Comparison of ENCODE assay signal across 26 cellular contexts in genomic region chr17:34826332-34826731, GRCh38.
DNase-seq lines count a peak whose midpoint lies in the region; ATAC-seq and TF ChIP-seq lines count a peak whose summit lies in the region.
"Had no signal": no experiment of that assay in that cellular context is flagged by ENCODE, and none has a peak within 500 bp of the region (broad histone marks: within the 10 kb centered on the region; RNA-seq: fewer than 3 reads in every experiment).

No MANE protein-coding gene starts in this region.

- H3K9me3 Mint-ChIP-seq in activated naive CD8-positive, alpha-beta T cell treated with anti-CD3 and anti-CD28 coated beads, Interleukin-2, amount 50 U/mL, for 24 hours, result no peaks in the 10 kb centered on the region
- H3K9me3 Mint-ChIP-seq: activated CD4-positive, alpha-beta memory T cell treated with anti-CD3 and anti-CD28 coated beads for 36 hours; CD14-positive monocyte had no signal

- H3K9me2 ChIP-seq in HCT116 (ENCODE audit: insufficient read depth), result no peaks in the 10 kb centered on the region

- CTCF ChIA-PET in HCT116 (lab: Charles Lee), result no interaction called here

- TF ChIP-seq RAD21 in HCT116 (IDR thresholded peaks at IDR 0.05; ENCODE audit: low read depth), result no peak

- no peaks in the 10 kb centered on the region for H3K27me3 ChIP-seq in BE2C
- peaks cover 45% of the 10 kb centered on the region for H3K27me3 ChIP-seq in HCT116 (ENCODE audit: insufficient read depth, low read length)
- H3K27me3 ChIP-seq in foreskin keratinocyte, result no peaks in the 10 kb centered on the region
- H3K27me3 ChIP-seq: ovary had no signal

- DNase-seq in BE2C, result peak; percentile 62
- no peak for DNase-seq in HCT116 (ENCODE audit: low read depth, low spot score)
- DNase-seq in RPMI7951 (ENCODE audit: low read depth), result peak; percentile 95
- no peak for DNase-seq in foreskin keratinocyte
- no peak for DNase-seq in GM03348 (ENCODE audit: low spot score)
- DNase-seq in activated naive CD8-positive, alpha-beta T cell treated with anti-CD3 and anti-CD28 coated beads, Interleukin-2, amount 50 U/mL, for 24 hours, result no peak
- DNase-seq: activated CD4-positive, alpha-beta memory T cell treated with anti-CD3 and anti-CD28 coated beads for 36 hours; activated CD4-positive, CD25-positive, alpha-beta regulatory T cell; activated naive CD4-positive, alpha-beta T cell; amniotic stem cell; dorsolateral prefrontal cortex; HCEC 1CT; NCI-H146; NCI-H2171; NCI-H526; ovary; right cardiac atrium; stimulated activated CD8-positive, alpha-beta memory T cell treated with anti-CD3 and anti-CD28 coated beads, Interleukin-4, amount 100 ng/mL, for 48 hours; T-helper 2 cell had no signal

- ATAC-seq in HCT116 (peak; percentile 54), foreskin keratinocyte (peak; percentile 38), HG02938 (IDR thresholded peaks at IDR 0.05; ENCODE audit: unreplicated experiment) (no peak), HG02884 (IDR thresholded peaks at IDR 0.05; ENCODE audit: unreplicated experiment) (no peak)
- no peak for ATAC-seq in activated naive CD8-positive, alpha-beta T cell treated with anti-CD3 and anti-CD28 coated beads, Interleukin-2, amount 50 U/mL, for 24 hours
- ATAC-seq: HepG2, right cardiac atrium had no signal

- H3K9ac ChIP-seq in HCT116 (ENCODE audit: low read length), result no peak overlapping the region

- TF ChIP-seq CTCF in BE2C (IDR thresholded peaks at IDR 0.05; ENCODE audit: low read depth, low read length) (no peak), HCT116 (IDR thresholded peaks at IDR 0.05 in 2 of 3, conservative IDR thresholded peaks at IDR 0.05 in 1 of 3; ENCODE audit: borderline replicate concordance in 1 of 3, insufficient read depth in 1 of 3, low read depth in 2 of 3, low read length in 2 of 3) (no peak), foreskin keratinocyte (conservative IDR thresholded peaks at IDR 0.05) (no peak)

- H4K20me1 ChIP-seq in HCT116 (ENCODE audit: insufficient read depth), result no peaks in the 10 kb centered on the region

- H3K4me1 Mint-ChIP-seq in activated naive CD8-positive, alpha-beta T cell treated with anti-CD3 and anti-CD28 coated beads, Interleukin-2, amount 50 U/mL, for 24 hours, result no peaks in the 10 kb centered on the region
- H3K4me1 Mint-ChIP-seq: CD14-positive monocyte, memory B cell had no signal

- intact Hi-C loops in HCT116 (cut with micrococcal nuclease), result no loop called here

- peak overlapping the region; percentile 21; the same call in 1 of the 2 replicates for H3K4me2 ChIP-seq in HCT116 (ENCODE audit: low read length)

- no peak overlapping the region for H3K4me3 Mint-ChIP-seq in activated naive CD8-positive, alpha-beta T cell treated with anti-CD3 and anti-CD28 coated beads, Interleukin-2, amount 50 U/mL, for 24 hours
- H3K4me3 Mint-ChIP-seq: activated CD4-positive, alpha-beta memory T cell treated with anti-CD3 and anti-CD28 coated beads for 36 hours; CD14-positive monocyte; memory B cell had no signal

- POLR2A ChIA-PET in HCT116 (lab: Charles Lee), result no interaction called here

- RAD21 ChIA-PET in HCT116 (lab: Charles Lee; ENCODE audit: low non-redundant PET in 1 of 2, low total read pairs in 2 of 2, uncharacterized antibody in 2 of 2, unreplicated experiment in 2 of 2), result no interaction called here

- BruUV-seq in HCT116 (replicated peaks; lab: Mats Ljungman, UMichigan), result no TSS peak

- H3K79me2 ChIP-seq in HCT116 (ENCODE audit: insufficient read depth, low read length), result no peaks in the 10 kb centered on the region

- H3K36me3 Mint-ChIP-seq in activated naive CD8-positive, alpha-beta T cell treated with anti-CD3 and anti-CD28 coated beads, Interleukin-2, amount 50 U/mL, for 24 hours (ENCODE audit: low read depth), result no peaks in the 10 kb centered on the region
- H3K36me3 Mint-ChIP-seq: activated CD4-positive, alpha-beta memory T cell treated with anti-CD3 and anti-CD28 coated beads for 36 hours; CD14-positive monocyte; memory B cell had no signal

- H3K9me3 ChIP-seq in BE2C (no peaks in the 10 kb centered on the region), HCT116 (ENCODE audit: control insufficient read depth in 1 of 2, insufficient read depth in 1 of 2, low read depth in 1 of 2, low read length in 2 of 2) (no peaks in the 10 kb centered on the region)
- H3K9me3 ChIP-seq: ovary, SJCRH30 had no signal

- no peak overlapping the region for H3K27ac Mint-ChIP-seq in activated naive CD8-positive, alpha-beta T cell treated with anti-CD3 and anti-CD28 coated beads, Interleukin-2, amount 50 U/mL, for 24 hours
- H3K27ac Mint-ChIP-seq: activated CD4-positive, alpha-beta memory T cell treated with anti-CD3 and anti-CD28 coated beads for 36 hours; CD14-positive monocyte; memory B cell had no signal

- H3K4me1 ChIP-seq in BE2C (peaks cover 26% of the 10 kb centered on the region), HCT116 (ENCODE audit: control insufficient read depth in 1 of 2, insufficient read depth in 2 of 2, low read length in 2 of 2) (peaks cover 7% of the 10 kb centered on the region in 2 experiments; a peak in 3 of 4 replicates), foreskin keratinocyte (no peaks in the 10 kb centered on the region)

- H3K36me3 ChIP-seq in BE2C (no peaks in the 10 kb centered on the region), HCT116 (ENCODE audit: control insufficient read depth in 1 of 2, insufficient read depth in 2 of 2, low read length in 2 of 2) (no peaks in the 10 kb centered on the region)
- H3K36me3 ChIP-seq: ovary, SJCRH30 had no signal

- H3K27ac ChIP-seq in HCT116 (ENCODE audit: low read depth, low read length) (no peak overlapping the region), foreskin keratinocyte (no peak overlapping the region)
- H3K27ac ChIP-seq: dorsolateral prefrontal cortex, epithelial cell of prostate, ovary, SJCRH30 had no signal

- no peak overlapping the region for H2AFZ ChIP-seq in HCT116 (ENCODE audit: low read depth, low read length, poor library complexity, severe bottlenecking)

- H3K27me3 Mint-ChIP-seq in activated naive CD8-positive, alpha-beta T cell treated with anti-CD3 and anti-CD28 coated beads, Interleukin-2, amount 50 U/mL, for 24 hours, result no peaks in the 10 kb centered on the region

- H3K4me3 ChIP-seq in BE2C (ENCODE audit: low read depth, low read length), result no peak overlapping the region
- H3K4me3 ChIP-seq in HCT116 (replicated peaks in 1 of 2; ENCODE audit: low read depth in 1 of 2, low read length in 2 of 2), result no peak overlapping the region
- H3K4me3 ChIP-seq: dorsolateral prefrontal cortex, ovary, SJCRH30 had no signal

- TF ChIP-seq POLR2A in HCT116 (IDR thresholded peaks at IDR 0.05; ENCODE audit: borderline replicate concordance, extremely low read depth, insufficient read depth, insufficient read length), result no peak

TF ChIP-seq in HCT116, 20 proteins besides CTCF, POLR2A, EP300 and RAD21:
- TF ChIP-seq, protein P1, sequence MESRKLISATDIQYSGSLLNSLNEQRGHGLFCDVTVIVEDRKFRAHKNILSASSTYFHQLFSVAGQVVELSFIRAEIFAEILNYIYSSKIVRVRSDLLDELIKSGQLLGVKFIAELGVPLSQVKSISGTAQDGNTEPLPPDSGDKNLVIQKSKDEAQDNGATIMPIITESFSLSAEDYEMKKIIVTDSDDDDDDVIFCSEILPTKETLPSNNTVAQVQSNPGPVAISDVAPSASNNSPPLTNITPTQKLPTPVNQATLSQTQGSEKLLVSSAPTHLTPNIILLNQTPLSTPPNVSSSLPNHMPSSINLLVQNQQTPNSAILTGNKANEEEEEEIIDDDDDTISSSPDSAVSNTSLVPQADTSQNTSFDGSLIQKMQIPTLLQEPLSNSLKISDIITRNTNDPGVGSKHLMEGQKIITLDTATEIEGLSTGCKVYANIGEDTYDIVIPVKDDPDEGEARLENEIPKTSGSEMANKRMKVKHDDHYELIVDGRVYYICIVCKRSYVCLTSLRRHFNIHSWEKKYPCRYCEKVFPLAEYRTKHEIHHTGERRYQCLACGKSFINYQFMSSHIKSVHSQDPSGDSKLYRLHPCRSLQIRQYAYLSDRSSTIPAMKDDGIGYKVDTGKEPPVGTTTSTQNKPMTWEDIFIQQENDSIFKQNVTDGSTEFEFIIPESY (IDR thresholded peaks at IDR 0.05; ENCODE audit: extremely low read depth, insufficient replicate concordance, low read length), result no peak
- no peak for TF ChIP-seq SRF (IDR thresholded peaks at IDR 0.05; ENCODE audit: low read depth)
- TF ChIP-seq SIN3A (IDR thresholded peaks at IDR 0.05; ENCODE audit: low read depth), result no peak
- TF ChIP-seq ELF1 (IDR thresholded peaks at IDR 0.05; ENCODE audit: borderline replicate concordance, low read depth), result no peak
- TF ChIP-seq CBX3 (IDR thresholded peaks at IDR 0.05; ENCODE audit: low read depth), result no peak
- no peak for TF ChIP-seq EZH2 (IDR thresholded peaks at IDR 0.05)
- no peak for TF ChIP-seq CEBPB (IDR thresholded peaks at IDR 0.05; ENCODE audit: low read depth)
- no peak for TF ChIP-seq TCF7L2 (IDR thresholded peaks at IDR 0.05; ENCODE audit: borderline replicate concordance, extremely low read depth, insufficient read depth, insufficient read length)
- TF ChIP-seq ZNF274 (IDR thresholded peaks at IDR 0.05; ENCODE audit: low read depth, low read length), result no peak
- TF ChIP-seq REST (IDR thresholded peaks at IDR 0.05; ENCODE audit: low read depth), result no peak

Comparison
In these comparisons a context has a peak if more than half of its experiments do, and no peak if none do; other contexts are left out.
1. DNase-seq: peak in BE2C (single experiment) and RPMI7951 (single experiment); none in HCT116 (single experiment), foreskin keratinocyte (0 of 2), GM03348 (single experiment) and activated naive CD8-positive, alpha-beta T cell treated with anti-CD3 and anti-CD28 coated beads, Interleukin-2, amount 50 U/mL, for 24 hours (single experiment).
2. ATAC-seq: peak in HCT116 (single experiment) and foreskin keratinocyte (single experiment); none in HG02938 (single experiment), HG02884 (single experiment) and activated naive CD8-positive, alpha-beta T cell treated with anti-CD3 and anti-CD28 coated beads, Interleukin-2, amount 50 U/mL, for 24 hours (single experiment).